In the genomic region with DNA sequence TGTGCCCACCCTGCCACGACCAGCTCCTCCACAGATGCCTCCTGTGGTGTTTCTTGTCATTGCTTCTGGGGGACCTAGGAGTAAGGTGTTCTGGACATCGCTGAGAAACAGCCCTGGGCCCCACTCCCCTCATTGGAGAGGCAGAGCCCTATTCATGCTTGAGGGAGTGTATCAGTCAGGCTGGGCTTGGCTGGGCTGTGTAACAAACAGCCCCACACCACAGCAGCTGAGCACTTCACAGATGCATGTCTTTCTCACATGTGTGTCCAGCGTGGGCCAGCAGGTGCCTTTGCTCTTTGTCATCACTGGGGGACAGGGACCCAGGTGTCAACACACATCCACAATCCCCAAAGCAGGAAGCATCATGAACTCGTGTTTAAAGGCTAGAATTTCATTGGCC, we compare ENCODE assay signal across 2 cellular contexts.
TF ChIP-seq lines count a peak whose summit lies in the region.

No MANE protein-coding gene starts in this region.

TF ChIP-seq in HepG2, 621 proteins besides CTCF, POLR2A, EP300 and RAD21 (continued from another document):
- TF ChIP-seq, protein P1, sequence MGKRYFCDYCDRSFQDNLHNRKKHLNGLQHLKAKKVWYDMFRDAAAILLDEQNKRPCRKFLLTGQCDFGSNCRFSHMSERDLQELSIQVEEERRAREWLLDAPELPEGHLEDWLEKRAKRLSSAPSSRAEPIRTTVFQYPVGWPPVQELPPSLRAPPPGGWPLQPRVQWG (CRISPR knock-in tag; IDR thresholded peaks at IDR 0.05; ENCODE audit: borderline replicate concordance, low read depth) = no peak
- TF ChIP-seq, protein P2, sequence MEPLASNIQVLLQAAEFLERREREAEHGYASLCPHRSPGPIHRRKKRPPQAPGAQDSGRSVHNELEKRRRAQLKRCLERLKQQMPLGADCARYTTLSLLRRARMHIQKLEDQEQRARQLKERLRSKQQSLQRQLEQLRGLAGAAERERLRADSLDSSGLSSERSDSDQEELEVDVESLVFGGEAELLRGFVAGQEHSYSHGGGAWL (CRISPR knock-in tag; IDR thresholded peaks at IDR 0.05) = no peak
- TF ChIP-seq ZMYM3 (CRISPR knock-in tag; IDR thresholded peaks at IDR 0.05) (peak; percentile 40; the same call in 1 of the 2 replicates), NFATC3 (CRISPR knock-in tag; IDR thresholded peaks at IDR 0.05) (no peak), ZNF317 (CRISPR knock-in tag; IDR thresholded peaks at IDR 0.05) (no peak), ZNF12 (CRISPR knock-in tag; IDR thresholded peaks at IDR 0.05) (peak; percentile 61; the same call in 1 of the 2 replicates), RBAK (CRISPR knock-in tag; IDR thresholded peaks at IDR 0.05) (peak; percentile 99), MTF2 (CRISPR knock-in tag; IDR thresholded peaks at IDR 0.05; ENCODE audit: borderline replicate concordance) (no peak), KLF11 (CRISPR knock-in tag; IDR thresholded peaks at IDR 0.05) (no peak)
TF ChIP-seq in HepG2: peak in this region for 3.

TF ChIP-seq in Ishikawa, 13 proteins besides CTCF, POLR2A, EP300 and RAD21 (continued from another document):
- TF ChIP-seq, protein P3, sequence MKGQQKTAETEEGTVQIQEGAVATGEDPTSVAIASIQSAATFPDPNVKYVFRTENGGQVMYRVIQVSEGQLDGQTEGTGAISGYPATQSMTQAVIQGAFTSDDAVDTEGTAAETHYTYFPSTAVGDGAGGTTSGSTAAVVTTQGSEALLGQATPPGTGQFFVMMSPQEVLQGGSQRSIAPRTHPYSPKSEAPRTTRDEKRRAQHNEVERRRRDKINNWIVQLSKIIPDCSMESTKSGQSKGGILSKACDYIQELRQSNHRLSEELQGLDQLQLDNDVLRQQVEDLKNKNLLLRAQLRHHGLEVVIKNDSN (IDR thresholded peaks at IDR 0.05) = 0 out of 2 replicates have a peak, but pooled peaks have one; percentile 12
